Comparison of ENCODE assay signal across 27 cellular contexts in the genomic region with DNA sequence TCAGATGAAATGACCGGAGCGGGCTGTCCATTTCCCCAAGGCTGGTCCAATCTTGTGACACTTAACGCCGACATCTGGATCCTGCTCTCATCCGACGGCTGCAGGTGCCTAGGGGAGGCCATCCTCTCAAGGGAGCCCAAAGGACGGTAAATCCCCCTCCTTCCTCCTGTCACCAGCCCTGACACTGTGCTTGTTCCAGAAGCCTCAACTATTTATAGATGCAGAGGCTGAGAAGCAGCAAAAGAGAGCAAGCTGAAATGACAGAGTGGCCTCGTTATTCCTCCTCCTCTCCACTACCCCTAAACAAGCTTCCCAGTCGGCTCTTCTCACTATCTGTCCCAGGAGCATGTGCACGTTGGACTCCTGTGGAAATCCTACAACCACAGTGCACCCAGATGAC.
DNase-seq lines count a peak whose midpoint lies in the region; ATAC-seq and TF ChIP-seq lines count a peak whose summit lies in the region.
"Had no signal": no experiment of that assay in that cellular context is flagged by ENCODE, and none has a peak within 500 bp of the region (broad histone marks: within the 10 kb centered on the region; RNA-seq: fewer than 3 reads in every experiment).

No MANE protein-coding gene starts in this region.

- dilution Hi-C loops in IMR-90 (cut with HindIII; ENCODE audit: low sequenced_read_pairs, unreplicated experiment): no loop called here

- TF ChIP-seq CTCF in SK-N-SH (IDR thresholded peaks at IDR 0.05) (no peak), IMR-90 (conservative IDR thresholded peaks at IDR 0.05; ENCODE audit: low read depth, low read length) (no peak), WERI-Rb-1 (IDR thresholded peaks at IDR 0.05; ENCODE audit: low read depth, low read length) (no peak)

- H3K9ac ChIP-seq in SK-N-SH (no peak overlapping the region), IMR-90 (ENCODE audit: low read depth, low read length) (no peak overlapping the region)

- intact Hi-C loops in IMR-90 (cut with micrococcal nuclease): no loop called here

- H3K36me3 ChIP-seq in SK-N-SH (replicated peaks in 1 of 2; ENCODE audit: control insufficient read depth in 1 of 2, insufficient read depth in 2 of 2, low read length in 1 of 2) (no peaks in the 10 kb centered on the region), IMR-90 (ENCODE audit: control insufficient read depth, insufficient read depth, low read length) (no peaks in the 10 kb centered on the region), WERI-Rb-1 (no peaks in the 10 kb centered on the region)
- H3K36me3 ChIP-seq: MG63 had no signal

- H4K20me1 ChIP-seq in SK-N-SH (ENCODE audit: insufficient read depth) (no peaks in the 10 kb centered on the region), IMR-90 (ENCODE audit: insufficient read depth, low read length) (peaks cover 24% of the 10 kb centered on the region)

- no peak overlapping the region for H3K4ac ChIP-seq in IMR-90 (ENCODE audit: low read depth, low read length)

- H3K27ac ChIP-seq in SK-N-SH (ENCODE audit: low read depth in 2 of 2, low read length in 1 of 2): no peak overlapping the region
- H3K27ac ChIP-seq in IMR-90 (ENCODE audit: insufficient read depth, low read length): no peak overlapping the region
- H3K27ac ChIP-seq in WERI-Rb-1: no peak overlapping the region
- H3K27ac ChIP-seq: RWPE1, SK-N-MC had no signal

- TF ChIP-seq RAD21 in SK-N-SH (IDR thresholded peaks at IDR 0.05; ENCODE audit: low read length) (no peak), IMR-90 (IDR thresholded peaks at IDR 0.05; ENCODE audit: low read length) (no peak)

- H2AFZ ChIP-seq in SK-N-SH (ENCODE audit: low read depth): no peak overlapping the region
- no peak overlapping the region for H2AFZ ChIP-seq in IMR-90 (replicated peaks; ENCODE audit: low read length, poor library complexity)

- H3K4me2 ChIP-seq in SK-N-SH: no peak overlapping the region
- no peak overlapping the region for H3K4me2 ChIP-seq in IMR-90 (ENCODE audit: low read depth, low read length)

- H3K23ac ChIP-seq in IMR-90 (ENCODE audit: low read depth, low read length): peak overlapping the region; percentile 63; the same call in 1 of the 2 replicates

- no peak overlapping the region for H4K5ac ChIP-seq in IMR-90 (ENCODE audit: low read depth, low read length)

- no peak overlapping the region for H2BK120ac ChIP-seq in IMR-90 (ENCODE audit: low read depth, low read length)

- no peak overlapping the region for H2AK9ac ChIP-seq in IMR-90 (replicated peaks; ENCODE audit: low read depth, low read length, poor library complexity)

- no peak overlapping the region for H2BK5ac ChIP-seq in IMR-90 (ENCODE audit: low read depth, low read length, poor library complexity, severe bottlenecking)

- H3K4me3 ChIP-seq in SK-N-SH (ENCODE audit: low read depth in 2 of 2, low read length in 1 of 2) (no peak overlapping the region), IMR-90 (ENCODE audit: insufficient read depth, low read depth, low read length) (no peak overlapping the region), WERI-Rb-1 (ENCODE audit: low read depth, low read length) (no peak overlapping the region)
- H3K4me3 ChIP-seq: MG63, SK-N-MC had no signal

- H3K14ac ChIP-seq in IMR-90 (replicated peaks; ENCODE audit: low read depth, low read length): no peak overlapping the region

- in situ Hi-C loops in IMR-90 (cut with MboI; ENCODE audit: low sequenced_read_pairs): no loop called here

- POLR2A ChIA-PET in SK-N-SH (lab: Yijun Ruan, JAX) (no interaction called here), IMR-90 (lab: Charles Lee; ENCODE audit: unreplicated experiment) (no interaction called here)

- WGBS in SK-N-SH (ENCODE audit: low lambda C conversion rate): 82% methylated on average over 10 of the region's 10 CpGs
- WGBS in IMR-90 (ENCODE audit: extremely low coverage in 2 of 2, insufficient read length in 1 of 2), 2 experiments: 60% methylated on average over 1 of the region's 10 CpGs; no CpG with 5 or more reads in 1 of the 2 experiments

- no peaks in the 10 kb centered on the region for H3K9me2 ChIP-seq in SK-N-SH

- H2BK20ac ChIP-seq in IMR-90 (ENCODE audit: low read depth, low read length): no peak overlapping the region

- H3F3A ChIP-seq in SK-N-SH (replicated peaks; ENCODE audit: insufficient read depth): no peaks in the 10 kb centered on the region

- no peak for TF ChIP-seq POLR2A in IMR-90 (IDR thresholded peaks at IDR 0.05; ENCODE audit: low read depth, low read length)
- no peak for TF ChIP-seq POLR2A in erythroblast (IDR thresholded peaks at IDR 0.05; ENCODE audit: low read length)

- no peak overlapping the region for H2BK15ac ChIP-seq in IMR-90 (ENCODE audit: low read depth, low read length)

- H3K18ac ChIP-seq in IMR-90 (ENCODE audit: low read depth, low read length): no peak overlapping the region

- H3K27me3 ChIP-seq in SK-N-SH (ENCODE audit: insufficient read depth) (no peaks in the 10 kb centered on the region), IMR-90 (ENCODE audit: control insufficient read depth, insufficient read depth, low read length) (no peaks in the 10 kb centered on the region), WERI-Rb-1 (ENCODE audit: insufficient read depth, low read depth, severe bottlenecking) (no peaks in the 10 kb centered on the region)
- H3K27me3 ChIP-seq: MG63 had no signal

- H2AK5ac ChIP-seq in IMR-90 (ENCODE audit: low read depth, low read length): no peak overlapping the region

- peaks cover 27 to 64% of the 10 kb centered on the region in 2 experiments for H3K79me1 ChIP-seq in IMR-90 (ENCODE audit: low read depth in 1 of 2, low read length in 2 of 2)

- no peak for TF ChIP-seq EP300 in SK-N-SH (IDR thresholded peaks at IDR 0.05; ENCODE audit: borderline replicate concordance in 1 of 2, low read depth in 1 of 2, low read length in 1 of 2)

- H3K56ac ChIP-seq in IMR-90 (ENCODE audit: extremely low read depth, insufficient read depth, low read length): no peak overlapping the region

- ATAC-seq in SK-N-SH treated with all-trans-retinoic acid at 6 μM for 48 hours (no peak), IMR-90 (ENCODE audit: low read depth) (no peak)
- ATAC-seq: HCT116, Panc1 had no signal

- H4K91ac ChIP-seq in IMR-90 (ENCODE audit: insufficient read depth, low read depth, low read length): no peak overlapping the region

- CTCF ChIA-PET in SK-N-SH (lab: Yijun Ruan, JAX): no interaction called here
- CTCF ChIA-PET in IMR-90 (lab: Yijun Ruan, JAX): no interaction called here

- no peak overlapping the region for H4K8ac ChIP-seq in IMR-90 (ENCODE audit: low read depth in 2 of 2, low read length in 2 of 2)

- H3K9me3 ChIP-seq in SK-N-SH (no peaks in the 10 kb centered on the region), IMR-90 (ENCODE audit: control insufficient read depth, insufficient read depth, low read length) (no peaks in the 10 kb centered on the region), WERI-Rb-1 (ENCODE audit: severe bottlenecking) (no peaks in the 10 kb centered on the region)
- H3K9me3 ChIP-seq: MG63 had no signal

- DNase-seq in SK-N-SH (peak; percentile 8), IMR-90 (no peak), WERI-Rb-1 (peak; percentile 30), midbrain (lab: John Stamatoyannopoulos, UW) (no peak), erythroblast (lab: John Stamatoyannopoulos, UW) (no peak)
- DNase-seq in activated CD8-positive, alpha-beta memory T cell treated with anti-CD3 and anti-CD28 coated beads for 24 hours: no peak
- DNase-seq: C1 segment of cervical spinal cord; CD4-positive, alpha-beta memory T cell; COR-L47; DMS 273 treated with DMSO at 0.1 percent for 48 hours; DMS79 treated with DMSO at 0.1 percent for 48 hours; GF-D8; KG1; MG63; NCI-H1105 treated with DMSO at 0.1 percent for 48 hours; NCI-H1694; NCI-H2081 treated with DMSO at 0.1 percent for 48 hours; NCI-H2171; NCI-H226; NCI-H510A; NCI-H774; SHP77 treated with DMSO at 0.1 percent for 48 hours had no signal

- H3K79me2 ChIP-seq in SK-N-SH (ENCODE audit: insufficient read depth): peaks cover 16% of the 10 kb centered on the region

- peaks cover 0 to 8% of the 10 kb centered on the region in 2 experiments; a peak in 1 of 4 replicates for H3K4me1 ChIP-seq in SK-N-SH (ENCODE audit: control insufficient read depth in 1 of 2, insufficient read depth in 2 of 2, low read depth in 1 of 2, low read length in 1 of 2)
- H3K4me1 ChIP-seq in IMR-90 (ENCODE audit: control insufficient read depth, insufficient read depth, low read length): peaks cover 2% of the 10 kb centered on the region; the same call in 1 of the 2 replicates

- H3K9me1 ChIP-seq in IMR-90 (ENCODE audit: insufficient read depth, low read length): peaks cover 18% of the 10 kb centered on the region

- BruUV-seq in IMR-90 (replicated peaks; lab: Mats Ljungman, UMichigan): no TSS peak

TF ChIP-seq in SK-N-SH, 30 proteins besides CTCF, POLR2A, EP300 and RAD21 (continues in another document):
- TF ChIP-seq, protein P1, sequence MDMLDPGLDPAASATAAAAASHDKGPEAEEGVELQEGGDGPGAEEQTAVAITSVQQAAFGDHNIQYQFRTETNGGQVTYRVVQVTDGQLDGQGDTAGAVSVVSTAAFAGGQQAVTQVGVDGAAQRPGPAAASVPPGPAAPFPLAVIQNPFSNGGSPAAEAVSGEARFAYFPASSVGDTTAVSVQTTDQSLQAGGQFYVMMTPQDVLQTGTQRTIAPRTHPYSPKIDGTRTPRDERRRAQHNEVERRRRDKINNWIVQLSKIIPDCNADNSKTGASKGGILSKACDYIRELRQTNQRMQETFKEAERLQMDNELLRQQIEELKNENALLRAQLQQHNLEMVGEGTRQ (IDR thresholded peaks at IDR 0.05; ENCODE audit: borderline replicate concordance, low read depth, low read length): no peak

TF ChIP-seq in SK-N-SH treated with all-trans-retinoic acid at 6 μM for 48 hours, 23 proteins besides CTCF, POLR2A, EP300 and RAD21 (continues in another document):
- TF ChIP-seq ZC3H10 (CRISPR knock-in tag; IDR thresholded peaks at IDR 0.05) (no peak), OSR1 (CRISPR knock-in tag; IDR thresholded peaks at IDR 0.05) (no peak)

TF ChIP-seq in IMR-90, 13 proteins besides CTCF, POLR2A, EP300 and RAD21 (continues in another document):
- TF ChIP-seq NFE2L2 (IDR thresholded peaks at IDR 0.05; ENCODE audit: low read depth, low read length): no peak
- no peak for TF ChIP-seq MXI1 (IDR thresholded peaks at IDR 0.05; ENCODE audit: borderline replicate concordance, low read depth, low read length)
- TF ChIP-seq CEBPB (IDR thresholded peaks at IDR 0.05; ENCODE audit: low read depth, low read length): no peak
- no peak for TF ChIP-seq BHLHE40 (IDR thresholded peaks at IDR 0.05; ENCODE audit: low read depth, low read length)
- TF ChIP-seq CHD1 (IDR thresholded peaks at IDR 0.05; ENCODE audit: low read depth, low read length): no peak
- TF ChIP-seq FOS (IDR thresholded peaks at IDR 0.05; ENCODE audit: low read depth, low read length): no peak

Comparison
In these comparisons a context has a peak if more than half of its experiments do, and no peak if none do; other contexts are left out.
1. DNase-seq: peak in SK-N-SH (single experiment) and WERI-Rb-1 (single experiment); none in IMR-90 (single experiment), activated CD8-positive, alpha-beta memory T cell treated with anti-CD3 and anti-CD28 coated beads for 24 hours (single experiment), midbrain (single experiment) and erythroblast (0 of 2).